In genomic region chr13:51137250-51137649, GRCh38 we compare ENCODE assay signal across 18 cellular contexts. TPM values are rescaled to one million over a fixed set of nuclear protein-coding genes. Genes with fewer than 3 reads are reported as not detected.
A peak's percentile ranks its signal among the peaks of the same experiment; 100 is the strongest.
DNase-seq lines count a peak whose midpoint lies in the region; ATAC-seq and TF ChIP-seq lines count a peak whose summit lies in the region.
"Had no signal": no experiment of that assay in that cellular context is flagged by ENCODE, and none has a peak within 500 bp of the region (broad histone marks: within the 10 kb centered on the region; RNA-seq: fewer than 3 reads in every experiment).

No MANE protein-coding gene starts in this region.

- no peak overlapping the region for H3K4me3 Mint-ChIP-seq in type B pancreatic cell
- H3K4me3 Mint-ChIP-seq: CD14-positive monocyte; CD4-positive, alpha-beta memory T cell; CD4-positive, CD25-positive, alpha-beta regulatory T cell; CD8-positive, alpha-beta memory T cell had no signal

- 81% methylated on average over 4 of the region's 4 CpGs for WGBS in esophagus muscularis mucosa

- no peak overlapping the region for H3K4me3 ChIP-seq in esophagus muscularis mucosa
- H3K4me3 ChIP-seq: BLaER1 had no signal

- no peaks in the 10 kb centered on the region for H3K36me3 ChIP-seq in esophagus muscularis mucosa
- H3K36me3 ChIP-seq: BE2C, BLaER1 had no signal

- intact Hi-C loops in esophagus muscularis mucosa (cut with DNase I) = no loop called here

- DNase-seq in esophagus muscularis mucosa (ENCODE audit: extremely low spot score) (peak; percentile 26), type B pancreatic cell (ENCODE audit: extremely low spot score, unreplicated experiment) (peak; percentile 32), D341Med (ENCODE audit: low spot score) (no peak), omental fat pad (ENCODE audit: low spot score) (no peak)
- DNase-seq: 8988T; ACHN; BE2C; C1 segment of cervical spinal cord; CD4-positive, alpha-beta memory T cell; CD4-positive, CD25-positive, alpha-beta regulatory T cell; CD8-positive, alpha-beta memory T cell; COR-L47; DMS79 treated with DMSO at 0.1 percent for 48 hours; GF-D8 had no signal

- TF ChIP-seq CTCF in esophagus muscularis mucosa (IDR thresholded peaks at IDR 0.05) (no peak), type B pancreatic cell (conservative IDR thresholded peaks at IDR 0.05) (no peak), omental fat pad (IDR thresholded peaks at IDR 0.05) (no peak)

- TF ChIP-seq POLR2A in esophagus muscularis mucosa (IDR thresholded peaks at IDR 0.05; ENCODE audit: low read depth) = no peak

- peaks cover 3% of the 10 kb centered on the region for H3K9me3 Mint-ChIP-seq in type B pancreatic cell
- H3K9me3 Mint-ChIP-seq: CD4-positive, alpha-beta memory T cell; CD8-positive, alpha-beta memory T cell had no signal

- H3K27ac Mint-ChIP-seq in type B pancreatic cell = no peak overlapping the region
- H3K27ac Mint-ChIP-seq: CD14-positive monocyte; CD4-positive, alpha-beta memory T cell; CD4-positive, CD25-positive, alpha-beta regulatory T cell; CD8-positive, alpha-beta memory T cell had no signal

- H3K9me3 ChIP-seq in esophagus muscularis mucosa = no peaks in the 10 kb centered on the region
- H3K9me3 ChIP-seq: BE2C had no signal

- no peaks in the 10 kb centered on the region for H3K27me3 ChIP-seq in esophagus muscularis mucosa
- H3K27me3 ChIP-seq: BE2C, BLaER1 had no signal

- ATAC-seq in HG03095 (IDR thresholded peaks at IDR 0.05; ENCODE audit: unreplicated experiment) = no peak
- ATAC-seq in omental fat pad (ENCODE audit: low FRiP score) = no peak

- no peaks in the 10 kb centered on the region for H3K4me1 ChIP-seq in esophagus muscularis mucosa
- H3K4me1 ChIP-seq: BE2C had no signal

- no peak overlapping the region for H3K27ac ChIP-seq in esophagus muscularis mucosa (replicated peaks in 1 of 4)
- H3K27ac ChIP-seq: BLaER1 had no signal

- H3K4me1 Mint-ChIP-seq in type B pancreatic cell (ENCODE audit: unreplicated experiment) = peaks cover 11% of the 10 kb centered on the region
- H3K4me1 Mint-ChIP-seq: CD4-positive, CD25-positive, alpha-beta regulatory T cell had no signal

- no peak for TF ChIP-seq EP300 in esophagus muscularis mucosa (IDR thresholded peaks at IDR 0.05)

- H3K27me3 Mint-ChIP-seq in type B pancreatic cell = no peaks in the 10 kb centered on the region

- H3K36me3 Mint-ChIP-seq in type B pancreatic cell = no peaks in the 10 kb centered on the region
- H3K36me3 Mint-ChIP-seq: CD14-positive monocyte; CD4-positive, alpha-beta memory T cell; CD4-positive, CD25-positive, alpha-beta regulatory T cell; CD8-positive, alpha-beta memory T cell had no signal

RNA-seq across cellular contexts. Expression of gene C13orf42, which starts 26.2 kb away (rescaled TPM):
- not detected for total RNA-seq in esophagus muscularis mucosa
- not detected in 2 replicates for total RNA-seq in type B pancreatic cell (ENCODE audit: low replicate concordance)
- not detected for total RNA-seq in omental fat pad
- total RNA-seq: A673; CD4-positive, alpha-beta memory T cell; CD4-positive, CD25-positive, alpha-beta regulatory T cell; CD8-positive, alpha-beta memory T cell had no signal

Comparison
In these comparisons a context has a peak if more than half of its experiments do, and no peak if none do; other contexts are left out.
1. DNase-seq: peak in esophagus muscularis mucosa (single experiment) and type B pancreatic cell (single experiment); none in D341Med (single experiment) and omental fat pad (single experiment).